ENCODE assay signal across 8 cellular contexts in the genomic region with DNA sequence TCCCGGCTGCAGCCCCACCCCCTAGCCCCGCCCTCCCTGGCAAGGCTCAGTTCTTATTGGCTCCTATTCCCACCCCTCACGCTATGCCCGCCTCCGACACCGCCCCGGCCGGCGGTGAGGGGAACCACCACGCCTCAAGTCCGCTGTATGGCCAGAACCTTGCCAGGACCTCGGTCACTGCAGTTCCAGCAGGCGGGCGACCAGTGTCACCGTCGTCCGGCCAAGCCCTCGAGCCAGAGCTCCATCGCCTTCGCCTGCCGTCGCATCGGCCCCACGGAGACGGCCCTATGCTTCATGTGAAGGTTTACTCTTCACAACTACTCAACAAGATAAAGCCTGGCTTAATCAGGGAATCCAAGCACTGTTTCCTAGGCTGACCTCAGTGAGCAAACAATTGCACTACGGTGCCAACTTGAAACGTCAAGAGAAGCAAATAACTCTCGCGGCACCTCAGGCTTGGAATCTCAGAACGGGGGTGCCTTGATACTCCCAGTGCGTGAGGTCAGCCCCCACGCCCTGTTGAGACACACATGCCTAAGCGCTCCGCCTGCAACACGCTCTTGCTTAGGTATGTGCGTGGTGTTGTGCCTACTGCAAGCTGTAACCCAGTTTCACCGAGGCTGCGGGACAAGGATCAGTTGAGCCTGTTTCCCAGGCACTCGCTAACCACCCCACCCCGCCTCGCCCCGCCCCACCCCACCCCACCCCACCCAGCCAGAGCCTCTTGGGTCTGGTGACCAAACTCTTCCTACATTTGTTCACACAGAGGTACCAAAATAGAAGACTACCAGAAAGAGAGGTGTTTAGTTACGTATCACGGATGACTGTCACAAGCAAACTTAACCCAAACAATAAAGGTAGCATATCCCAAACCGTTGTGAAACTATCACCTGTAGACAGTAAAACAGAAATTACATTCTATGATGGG. TPM values are rescaled to one million over a fixed set of nuclear protein-coding genes. Genes with fewer than 3 reads are reported as not detected.
DNase-seq lines count a peak whose midpoint lies in the region; ATAC-seq and TF ChIP-seq lines count a peak whose summit lies in the region.

No MANE protein-coding gene starts in this region.

- CTCF ChIA-PET in activated naive CD4-positive, alpha-beta T cell treated with anti-CD3 and anti-CD28 coated beads, Interleukin-2, amount 10 ng/mL, durations not matched to agents 7 days and 5 days (lab: Charles Lee): interaction anchor here (1.0 to 3.1 kb wide), 4 partner anchors 45 to 323 kb away, joined by 3 to 22 read pairs (median 4); no protein-coding TSS in a partner anchor

- DNase-seq in DMS79 treated with DMSO at 0.1 percent for 48 hours (lab: John Stamatoyannopoulos, UW): peak; percentile 42
- DNase-seq in SJSA1 (ENCODE audit: low read depth in 1 of 2, low spot score in 2 of 2): peak; percentile 80 to 92
- peak; percentile 93 for DNase-seq in activated naive CD4-positive, alpha-beta T cell treated with anti-CD3 and anti-CD28 coated beads, Interleukin-2, amount 10 ng/mL, durations not matched to agents 7 days and 5 days
- DNase-seq in germinal center (ENCODE audit: low spot score): peak; percentile 95
- peak; percentile 42 for DNase-seq in non-pigmented ciliary epithelial cell (ENCODE audit: low read depth)

- H3K36me3 ChIP-seq in SJSA1: no peaks in the 10 kb centered on the region
- H3K36me3 ChIP-seq in subcutaneous abdominal adipose tissue (ENCODE audit: control insufficient read depth in 5 of 5, insufficient read depth in 5 of 5, low read length in 5 of 5): no peaks in the 10 kb centered on the region

- ATAC-seq in GM21737 (IDR thresholded peaks at IDR 0.05; ENCODE audit: unreplicated experiment): peak; percentile 99

- no peaks in the 10 kb centered on the region for H3K36me3 Mint-ChIP-seq in activated naive CD4-positive, alpha-beta T cell treated with anti-CD3 and anti-CD28 coated beads, Interleukin-2, amount 10 ng/mL, durations not matched to agents 7 days and 5 days

- peak overlapping the region; percentile 91 for H3K4me3 Mint-ChIP-seq in activated naive CD4-positive, alpha-beta T cell treated with anti-CD3 and anti-CD28 coated beads, Interleukin-2, amount 10 ng/mL, durations not matched to agents 7 days and 5 days

- peak overlapping the region in 4 of 5 donors; percentile 56 to 73 (median 68) for H3K9ac ChIP-seq in subcutaneous abdominal adipose tissue (ENCODE audit: low read length in 5 of 5)

- H3K9me3 ChIP-seq in SJSA1 (replicated peaks) (no peaks in the 10 kb centered on the region), subcutaneous abdominal adipose tissue (ENCODE audit: control insufficient read depth in 5 of 5, low read length in 5 of 5) (no peaks in the 10 kb centered on the region)

- H3K4me3 ChIP-seq in SJSA1: peak overlapping the region; percentile 53
- H3K4me3 ChIP-seq in subcutaneous abdominal adipose tissue (ENCODE audit: low read depth in 1 of 5, low read length in 5 of 5): peak overlapping the region; percentile 81 to 93 (median 93)

- H3K4me1 Mint-ChIP-seq in activated naive CD4-positive, alpha-beta T cell treated with anti-CD3 and anti-CD28 coated beads, Interleukin-2, amount 10 ng/mL, durations not matched to agents 7 days and 5 days: peaks cover 13% of the 10 kb centered on the region

- H3K4me1 ChIP-seq in SJSA1 (replicated peaks) (peaks cover 9% of the 10 kb centered on the region; the same call in 1 of the 2 replicates), subcutaneous abdominal adipose tissue (ENCODE audit: control insufficient read depth in 5 of 5, insufficient read depth in 5 of 5, low read length in 5 of 5) (peaks cover 0 to 15% (median 11%) of the 10 kb centered on the region in 5 donors)

- peaks cover 18% of the 10 kb centered on the region for H3K27me3 ChIP-seq in SJSA1 (replicated peaks)
- H3K27me3 ChIP-seq in subcutaneous abdominal adipose tissue (ENCODE audit: control insufficient read depth in 5 of 5, insufficient read depth in 4 of 5, low read length in 5 of 5): no peaks in the 10 kb centered on the region

- TF ChIP-seq EP300 in Ishikawa (IDR thresholded peaks at IDR 0.05; ENCODE audit: borderline replicate concordance): no peak

- H3K27ac ChIP-seq in SJSA1 (no peak overlapping the region; the same call in 1 of the 2 replicates), subcutaneous abdominal adipose tissue (ENCODE audit: low read depth, low read length) (peak overlapping the region; percentile 78)

- no peak for TF ChIP-seq RAD21 in Ishikawa (IDR thresholded peaks at IDR 0.05; ENCODE audit: low read depth)

- no peaks in the 10 kb centered on the region for H3K9me3 Mint-ChIP-seq in activated naive CD4-positive, alpha-beta T cell treated with anti-CD3 and anti-CD28 coated beads, Interleukin-2, amount 10 ng/mL, durations not matched to agents 7 days and 5 days

- H3K27ac Mint-ChIP-seq in activated naive CD4-positive, alpha-beta T cell treated with anti-CD3 and anti-CD28 coated beads, Interleukin-2, amount 10 ng/mL, durations not matched to agents 7 days and 5 days: peak overlapping the region; percentile 69

- peaks cover 16% of the 10 kb centered on the region for H3K27me3 Mint-ChIP-seq in activated naive CD4-positive, alpha-beta T cell treated with anti-CD3 and anti-CD28 coated beads, Interleukin-2, amount 10 ng/mL, durations not matched to agents 7 days and 5 days

TF ChIP-seq in Ishikawa, 13 proteins besides CTCF, POLR2A, EP300 and RAD21:
- no peak for TF ChIP-seq CEBPB (IDR thresholded peaks at IDR 0.05)
- peak; percentile 19; the same call in 1 of the 2 replicates for TF ChIP-seq TEAD4 (IDR thresholded peaks at IDR 0.05)
- TF ChIP-seq, protein P1, sequence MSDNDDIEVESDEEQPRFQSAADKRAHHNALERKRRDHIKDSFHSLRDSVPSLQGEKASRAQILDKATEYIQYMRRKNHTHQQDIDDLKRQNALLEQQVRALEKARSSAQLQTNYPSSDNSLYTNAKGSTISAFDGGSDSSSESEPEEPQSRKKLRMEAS (IDR thresholded peaks at IDR 0.05): peak; percentile 65
- TF ChIP-seq TAF1 (IDR thresholded peaks at IDR 0.05; ENCODE audit: low read depth): peak; percentile 74

RNA-seq across cellular contexts. Expression of gene DENND2C, which starts 0.5 kb away (rescaled TPM):
- 1.5 TPM in 2 replicates for total RNA-seq in SJSA1 (2014; rRNA removed; shearing (Covaris generic))

RNA-seq across cellular contexts. Expression of gene AMPD1, which starts 25.0 kb away (rescaled TPM):
- total RNA-seq in SJSA1 (2014; rRNA removed; shearing (Covaris generic)): not detected in 2 replicates

RNA-seq across cellular contexts. Expression of gene NRAS, which starts 46.2 kb away (rescaled TPM):
- 78.2 and 88.0 TPM in 2 replicates for total RNA-seq in SJSA1 (2014; rRNA removed; shearing (Covaris generic))

Comparison
In these comparisons a context has a peak if more than half of its experiments do, and no peak if none do; other contexts are left out.
1. DNase-seq: peak in every context shown above with its lines; median percentile 95 in germinal center; 93 in activated naive CD4-positive, alpha-beta T cell treated with anti-CD3 and anti-CD28 coated beads, Interleukin-2, amount 10 ng/mL, durations not matched to agents 7 days and 5 days; 86 in SJSA1; 42 in DMS79 treated with DMSO at 0.1 percent for 48 hours; 42 in non-pigmented ciliary epithelial cell.